24 cellular contexts compared by ENCODE assay signal in genomic region chr4:166956484-166956883, GRCh38.
DNase-seq lines count a peak whose midpoint lies in the region; ATAC-seq, FAIRE-seq and TF ChIP-seq lines count a peak whose summit lies in the region.
"Had no signal": no experiment of that assay in that cellular context is flagged by ENCODE, and none has a peak within 500 bp of the region (broad histone marks: within the 10 kb centered on the region; RNA-seq: fewer than 3 reads in every experiment).

No MANE protein-coding gene starts in this region.

- no peak for TF ChIP-seq POLR2A in GM12878 (IDR thresholded peaks at IDR 0.05; ENCODE audit: low read depth, low read length)

- TF ChIP-seq RAD21 in GM12878 (IDR thresholded peaks at IDR 0.05; ENCODE audit: insufficient read depth, low read depth, low read length): no peak

- no peaks in the 10 kb centered on the region for H3K9me2 ChIP-seq in OCI-LY1 (ENCODE audit: low read depth, low read length)

- H3K4me3 ChIP-seq in OCI-LY1 (ENCODE audit: low read depth, low read length, poor library complexity, severe bottlenecking) (no peak overlapping the region), GM12878 (no peak overlapping the region)
- H3K4me3 ChIP-seq: A549; BLaER1 treated with 17β-estradiol and CSF1 and Interleukin-3, amounts not matched to agents 10 nM and 100 nM had no signal

- H3K9me3 ChIP-seq in OCI-LY1 (ENCODE audit: low read length) (no peaks in the 10 kb centered on the region), GM12878 (replicated peaks; ENCODE audit: control insufficient read depth, insufficient read depth, low read length) (no peaks in the 10 kb centered on the region)
- H3K9me3 ChIP-seq: A549, Caco-2 had no signal

- H3K27me3 Mint-ChIP-seq in osteocyte (ENCODE audit: unreplicated experiment): no peaks in the 10 kb centered on the region
- H3K27me3 Mint-ChIP-seq: B cell; CD4-positive, alpha-beta T cell had no signal

- H3K79me2 ChIP-seq in OCI-LY1 (ENCODE audit: insufficient read depth, low read length): no peaks in the 10 kb centered on the region
- no peaks in the 10 kb centered on the region for H3K79me2 ChIP-seq in GM12878 (ENCODE audit: control insufficient read depth, insufficient read depth, low read length)

- SMC1A ChIA-PET in GM12878 (lab: Charles Lee; ENCODE audit: uncharacterized antibody, unreplicated experiment): no interaction called here

- ATAC-seq in GM21360 (IDR thresholded peaks at IDR 0.05; ENCODE audit: unreplicated experiment) (peak; percentile 55), HG02852 (IDR thresholded peaks at IDR 0.05; ENCODE audit: unreplicated experiment) (peak; percentile 55), GM12878 (no peak)
- ATAC-seq: A549; CD8-positive, alpha-beta T cell had no signal

- intact Hi-C loops in GM12878 (cut with micrococcal nuclease; ENCODE audit: unreplicated experiment): no loop called here

- H3K4me1 ChIP-seq in OCI-LY1 (ENCODE audit: insufficient read depth, low read length, severe bottlenecking) (peaks cover 25% of the 10 kb centered on the region), GM12878 (ENCODE audit: control insufficient read depth, insufficient read depth, low read length) (no peaks in the 10 kb centered on the region)
- H3K4me1 ChIP-seq: A549; BLaER1 treated with 17β-estradiol and CSF1 and Interleukin-3, amounts not matched to agents 10 nM and 100 nM; Caco-2 had no signal

- H3K9ac ChIP-seq in OCI-LY1 (ENCODE audit: low read length): no peak overlapping the region
- H3K9ac ChIP-seq in GM12878 (ENCODE audit: control insufficient read depth, insufficient read depth, low read length): no peak overlapping the region
- H3K9ac ChIP-seq: BLaER1 treated with 17β-estradiol and CSF1 and Interleukin-3, amounts not matched to agents 10 nM and 100 nM had no signal

- H3K36me3 ChIP-seq in OCI-LY1 (ENCODE audit: insufficient read depth, low read length): no peaks in the 10 kb centered on the region
- no peaks in the 10 kb centered on the region for H3K36me3 ChIP-seq in GM12878 (ENCODE audit: control insufficient read depth in 2 of 2, insufficient read depth in 2 of 2, low read length in 1 of 2)
- H3K36me3 ChIP-seq: BLaER1 treated with 17β-estradiol and CSF1 and Interleukin-3, amounts not matched to agents 10 nM and 100 nM had no signal

- H3K36me3 Mint-ChIP-seq in osteocyte (ENCODE audit: unreplicated experiment): no peaks in the 10 kb centered on the region
- H3K36me3 Mint-ChIP-seq: CD8-positive, alpha-beta T cell had no signal

- RAD21 ChIA-PET in GM12878 (lab: Charles Lee; ENCODE audit: unreplicated experiment): no interaction called here

- H3F3A ChIP-seq in OCI-LY1 (ENCODE audit: insufficient read depth, low read length): no peaks in the 10 kb centered on the region

- H3K27me3 ChIP-seq in OCI-LY1 (ENCODE audit: insufficient read depth, low read length): no peaks in the 10 kb centered on the region
- H3K27me3 ChIP-seq in GM12878 (replicated peaks in 1 of 2; ENCODE audit: control insufficient read depth in 2 of 2, insufficient read depth in 2 of 2, low read length in 1 of 2): no peaks in the 10 kb centered on the region
- H3K27me3 ChIP-seq: BLaER1 treated with 17β-estradiol and CSF1 and Interleukin-3, amounts not matched to agents 10 nM and 100 nM had no signal

- in situ Hi-C loops in GM12878 (cut with MboI): no loop called here

- H3K9me3 Mint-ChIP-seq in osteocyte (ENCODE audit: unreplicated experiment): peaks cover 12% of the 10 kb centered on the region

- no peak overlapping the region for H3K4me3 Mint-ChIP-seq in osteocyte (ENCODE audit: unreplicated experiment)
- H3K4me3 Mint-ChIP-seq: B cell; CD4-positive, alpha-beta T cell; CD8-positive, alpha-beta T cell had no signal

- H3K4me1 Mint-ChIP-seq in osteocyte (ENCODE audit: unreplicated experiment): no peaks in the 10 kb centered on the region
- H3K4me1 Mint-ChIP-seq: B cell had no signal

- H3K27ac ChIP-seq in OCI-LY1 (ENCODE audit: low read depth, low read length, poor library complexity, severe bottlenecking) (peak overlapping the region; percentile 12), GM12878 (ENCODE audit: control insufficient read depth, insufficient read depth) (no peak overlapping the region)
- H3K27ac ChIP-seq: 22Rv1; A549; BLaER1 treated with 17β-estradiol and CSF1 and Interleukin-3, amounts not matched to agents 10 nM and 100 nM; C4-2B had no signal

- TF ChIP-seq CTCF in OCI-LY1 (IDR thresholded peaks at IDR 0.05; ENCODE audit: low read length): no peak
- TF ChIP-seq CTCF in GM12878 (IDR thresholded peaks at IDR 0.05 in 2 of 3, conservative IDR thresholded peaks at IDR 0.05 in 1 of 3; ENCODE audit: control insufficient read depth in 2 of 3, extremely low read depth in 1 of 3, insufficient read depth in 1 of 3, low read depth in 3 of 3, low read length in 3 of 3): no peak
- TF ChIP-seq CTCF in osteocyte (IDR thresholded peaks at IDR 0.05): no peak

- H2AFZ ChIP-seq in OCI-LY1 (ENCODE audit: low read length) (no peak overlapping the region), GM12878 (ENCODE audit: control insufficient read depth, low read depth, low read length) (no peak overlapping the region)

- 0% methylated on average over 2 of the region's 2 CpGs for WGBS in GM12878 (ENCODE audit: insufficient coverage, insufficient replicate concordance, low lambda C conversion rate, missing lambda C conversion rate)

- no peak for FAIRE-seq in GM12878 (lab: Jason Lieb, UNC)
- FAIRE-seq: A549, D721Med, G401.6, GM12892, GM18507 had no signal

- TF ChIP-seq EP300 in GM12878 (IDR thresholded peaks at IDR 0.05; ENCODE audit: borderline replicate concordance in 1 of 2, control insufficient read depth in 1 of 2, low read depth in 2 of 2, low read length in 2 of 2): no peak

- DNase-seq in GM12878 (ENCODE audit: low read depth, low spot score) (no peak), NCI-H1105 (lab: John Stamatoyannopoulos, UW) (no peak), osteocyte (ENCODE audit: extremely low spot score, unreplicated experiment) (no peak), occipital lobe (lab: John Stamatoyannopoulos, UW) (no peak), globus pallidus (ENCODE audit: low spot score) (no peak)
- DNase-seq: AML-193; Caco-2; Calu3; CD4-positive, alpha-beta T cell; CD8-positive, alpha-beta T cell; DMS79 treated with DMSO at 0.1 percent for 48 hours; GF-D8 had no signal

- CTCF ChIA-PET in GM12878 (lab: Yijun Ruan, JAX): no interaction called here

- H3K4me2 ChIP-seq in OCI-LY1 (ENCODE audit: low read length) (no peak overlapping the region), GM12878 (ENCODE audit: control insufficient read depth, insufficient read depth) (no peak overlapping the region)
- H3K4me2 ChIP-seq: A549; BLaER1 treated with 17β-estradiol and CSF1 and Interleukin-3, amounts not matched to agents 10 nM and 100 nM had no signal

- BruUV-seq in GM12878 (replicated peaks; lab: Mats Ljungman, UMichigan): no TSS peak

- POLR2A ChIA-PET in GM12878 (lab: Charles Lee): no interaction called here

- H3K27ac Mint-ChIP-seq in osteocyte (ENCODE audit: unreplicated experiment): no peak overlapping the region
- H3K27ac Mint-ChIP-seq: B cell; CD4-positive, alpha-beta T cell; CD8-positive, alpha-beta T cell had no signal

- no peaks in the 10 kb centered on the region for H4K20me1 ChIP-seq in OCI-LY1 (ENCODE audit: insufficient read depth, low read length)
- no peaks in the 10 kb centered on the region for H4K20me1 ChIP-seq in GM12878 (ENCODE audit: control insufficient read depth, insufficient read depth)
- H4K20me1 ChIP-seq: BLaER1 treated with 17β-estradiol and CSF1 and Interleukin-3, amounts not matched to agents 10 nM and 100 nM had no signal

TF ChIP-seq in GM12878, 131 proteins besides CTCF, POLR2A, EP300 and RAD21:
- TF ChIP-seq NFXL1 (IDR thresholded peaks at IDR 0.05; ENCODE audit: borderline replicate concordance) (no peak), POLR2AphosphoS5 (IDR thresholded peaks at IDR 0.05; ENCODE audit: low read length) (no peak), RUNX3 (IDR thresholded peaks at IDR 0.05; ENCODE audit: low read length) (peak; percentile 54)
